Comparison of ENCODE assay signal across 1 cellular context in the genomic region with DNA sequence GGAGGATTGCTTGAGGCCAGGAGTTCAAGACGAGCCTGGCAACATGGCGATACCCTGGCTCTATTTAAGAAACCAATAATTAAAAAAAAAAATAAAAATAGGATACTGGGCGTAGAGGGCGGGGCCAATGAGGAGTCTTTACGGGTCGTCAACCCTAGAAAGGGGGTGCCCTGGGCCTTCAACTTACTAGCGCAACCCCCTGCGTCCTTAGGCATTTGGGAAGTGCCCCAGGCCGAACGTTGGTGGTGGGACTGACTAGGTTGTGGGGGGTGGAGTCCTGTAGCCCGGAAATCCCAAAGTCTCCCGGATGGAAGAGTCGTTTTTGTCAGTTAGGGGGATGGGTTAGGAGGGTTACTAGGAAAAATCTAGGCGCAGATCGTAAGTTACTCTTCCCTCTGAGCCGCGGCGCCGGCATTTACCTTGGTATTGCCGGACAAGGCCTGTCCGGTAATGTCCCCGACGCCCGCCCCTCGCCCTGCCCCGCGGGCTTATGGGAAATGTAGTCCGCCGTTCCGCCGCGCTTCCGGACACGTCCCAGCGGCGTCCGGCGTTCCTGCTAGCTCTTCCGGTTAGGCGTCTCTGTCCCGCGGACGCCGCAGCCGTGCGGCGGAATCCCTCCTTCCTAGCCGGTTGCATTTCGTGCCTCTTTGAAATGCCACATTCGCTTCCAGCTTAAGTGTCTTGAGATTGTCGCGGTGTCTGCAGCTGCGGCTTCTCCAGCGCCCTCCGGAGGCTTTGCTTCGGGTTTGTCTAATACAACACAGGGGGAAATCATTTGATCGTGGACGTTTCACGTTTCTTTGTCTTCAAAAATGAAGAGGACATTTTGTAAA.
TF ChIP-seq lines count a peak whose summit lies in the region.

No MANE protein-coding gene starts in this region.

TF ChIP-seq in HepG2, 621 proteins besides CTCF, POLR2A, EP300 and RAD21 (continued from another document and continues in another):
- TF ChIP-seq, protein P1, sequence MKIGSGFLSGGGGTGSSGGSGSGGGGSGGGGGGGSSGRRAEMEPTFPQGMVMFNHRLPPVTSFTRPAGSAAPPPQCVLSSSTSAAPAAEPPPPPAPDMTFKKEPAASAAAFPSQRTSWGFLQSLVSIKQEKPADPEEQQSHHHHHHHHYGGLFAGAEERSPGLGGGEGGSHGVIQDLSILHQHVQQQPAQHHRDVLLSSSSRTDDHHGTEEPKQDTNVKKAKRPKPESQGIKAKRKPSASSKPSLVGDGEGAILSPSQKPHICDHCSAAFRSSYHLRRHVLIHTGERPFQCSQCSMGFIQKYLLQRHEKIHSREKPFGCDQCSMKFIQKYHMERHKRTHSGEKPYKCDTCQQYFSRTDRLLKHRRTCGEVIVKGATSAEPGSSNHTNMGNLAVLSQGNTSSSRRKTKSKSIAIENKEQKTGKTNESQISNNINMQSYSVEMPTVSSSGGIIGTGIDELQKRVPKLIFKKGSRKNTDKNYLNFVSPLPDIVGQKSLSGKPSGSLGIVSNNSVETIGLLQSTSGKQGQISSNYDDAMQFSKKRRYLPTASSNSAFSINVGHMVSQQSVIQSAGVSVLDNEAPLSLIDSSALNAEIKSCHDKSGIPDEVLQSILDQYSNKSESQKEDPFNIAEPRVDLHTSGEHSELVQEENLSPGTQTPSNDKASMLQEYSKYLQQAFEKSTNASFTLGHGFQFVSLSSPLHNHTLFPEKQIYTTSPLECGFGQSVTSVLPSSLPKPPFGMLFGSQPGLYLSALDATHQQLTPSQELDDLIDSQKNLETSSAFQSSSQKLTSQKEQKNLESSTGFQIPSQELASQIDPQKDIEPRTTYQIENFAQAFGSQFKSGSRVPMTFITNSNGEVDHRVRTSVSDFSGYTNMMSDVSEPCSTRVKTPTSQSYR (CRISPR knock-in tag; IDR thresholded peaks at IDR 0.05; ENCODE audit: borderline replicate concordance): no peak
- TF ChIP-seq, protein P2, sequence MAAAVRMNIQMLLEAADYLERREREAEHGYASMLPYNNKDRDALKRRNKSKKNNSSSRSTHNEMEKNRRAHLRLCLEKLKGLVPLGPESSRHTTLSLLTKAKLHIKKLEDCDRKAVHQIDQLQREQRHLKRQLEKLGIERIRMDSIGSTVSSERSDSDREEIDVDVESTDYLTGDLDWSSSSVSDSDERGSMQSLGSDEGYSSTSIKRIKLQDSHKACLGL (CRISPR knock-in tag; IDR thresholded peaks at IDR 0.05): peak; percentile 58; the same call in 1 of the 2 replicates
- TF ChIP-seq, protein P3, sequence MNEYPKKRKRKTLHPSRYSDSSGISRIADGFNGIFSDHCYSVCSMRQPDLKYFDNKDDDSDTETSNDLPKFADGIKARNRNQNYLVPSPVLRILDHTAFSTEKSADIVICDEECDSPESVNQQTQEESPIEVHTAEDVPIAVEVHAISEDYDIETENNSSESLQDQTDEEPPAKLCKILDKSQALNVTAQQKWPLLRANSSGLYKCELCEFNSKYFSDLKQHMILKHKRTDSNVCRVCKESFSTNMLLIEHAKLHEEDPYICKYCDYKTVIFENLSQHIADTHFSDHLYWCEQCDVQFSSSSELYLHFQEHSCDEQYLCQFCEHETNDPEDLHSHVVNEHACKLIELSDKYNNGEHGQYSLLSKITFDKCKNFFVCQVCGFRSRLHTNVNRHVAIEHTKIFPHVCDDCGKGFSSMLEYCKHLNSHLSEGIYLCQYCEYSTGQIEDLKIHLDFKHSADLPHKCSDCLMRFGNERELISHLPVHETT (CRISPR knock-in tag; conservative IDR thresholded peaks at IDR 0.05): peak; percentile 84
- TF ChIP-seq ZNF550 (CRISPR knock-in tag; IDR thresholded peaks at IDR 0.05; ENCODE audit: borderline replicate concordance) (no peak), KDM5A (IDR thresholded peaks at IDR 0.05; ENCODE audit: borderline replicate concordance, low read length) (peak; percentile 52; the same call in 1 of the 2 replicates), ZNF253 (CRISPR knock-in tag; IDR thresholded peaks at IDR 0.05; ENCODE audit: borderline replicate concordance) (no peak), GZF1 (CRISPR knock-in tag; IDR thresholded peaks at IDR 0.05) (no peak), FOXA1 (IDR thresholded peaks at IDR 0.05) (no peak), FOXA1 (CRISPR knock-in tag; IDR thresholded peaks at IDR 0.05) (no peak; the same call in 1 of the 2 replicates), ZBTB7A (CRISPR knock-in tag; IDR thresholded peaks at IDR 0.05) (no peak), ASH2L (IDR thresholded peaks at IDR 0.05; ENCODE audit: insufficient read length, low read depth, low read length) (peak; percentile 75), HES4 (CRISPR knock-in tag; IDR thresholded peaks at IDR 0.05; ENCODE audit: borderline replicate concordance) (no peak), ZMYM4 (CRISPR knock-in tag; IDR thresholded peaks at IDR 0.05) (peak; percentile 40), POLR2AphosphoS5 (IDR thresholded peaks at IDR 0.05; ENCODE audit: low read depth, low read length) (peak; percentile 91), NR2C2 (CRISPR knock-in tag; IDR thresholded peaks at IDR 0.05; ENCODE audit: borderline replicate concordance) (peak; percentile 91), LCORL (IDR thresholded peaks at IDR 0.05) (no peak), LCORL (CRISPR knock-in tag; IDR thresholded peaks at IDR 0.05) (peak; percentile 77), HNRNPLL (IDR thresholded peaks at IDR 0.05; ENCODE audit: low read depth, low read length, poor library complexity, severe bottlenecking) (peak; percentile 91), ZNF136 (CRISPR knock-in tag; IDR thresholded peaks at IDR 0.05; ENCODE audit: low read depth) (no peak), ZKSCAN5 (CRISPR knock-in tag; IDR thresholded peaks at IDR 0.05) (no peak), REL (CRISPR knock-in tag; conservative IDR thresholded peaks at IDR 0.05) (0 out of 2 replicates have a peak, but pooled peaks have one; percentile 29), ZNF12 (CRISPR knock-in tag; IDR thresholded peaks at IDR 0.05) (no peak), SIX1 (CRISPR knock-in tag; IDR thresholded peaks at IDR 0.05; ENCODE audit: borderline replicate concordance) (no peak), NR1H2 (CRISPR knock-in tag; IDR thresholded peaks at IDR 0.05; ENCODE audit: borderline replicate concordance, low read depth) (no peak), FOXM1 (CRISPR knock-in tag; IDR thresholded peaks at IDR 0.05) (no peak), GLI4 (CRISPR knock-in tag; IDR thresholded peaks at IDR 0.05; ENCODE audit: borderline replicate concordance) (no peak), POLR2AphosphoS2 (IDR thresholded peaks at IDR 0.05; ENCODE audit: low read depth, low read length) (0 out of 2 replicates have a peak, but pooled peaks have one; percentile 42), ZNF251 (CRISPR knock-in tag; IDR thresholded peaks at IDR 0.05) (no peak), ZNF10 (CRISPR knock-in tag; IDR thresholded peaks at IDR 0.05; ENCODE audit: borderline replicate concordance, low read depth) (no peak), ZNF816 (CRISPR knock-in tag; IDR thresholded peaks at IDR 0.05; ENCODE audit: borderline replicate concordance) (no peak; the same call in 1 of the 2 replicates), RAD51 (IDR thresholded peaks at IDR 0.05; ENCODE audit: borderline replicate concordance) (no peak), ZNF160 (CRISPR knock-in tag; IDR thresholded peaks at IDR 0.05) (no peak), ZMYM2 (CRISPR knock-in tag; IDR thresholded peaks at IDR 0.05) (no peak), TBX2 (CRISPR knock-in tag; IDR thresholded peaks at IDR 0.05; ENCODE audit: borderline replicate concordance) (peak; percentile 50; the same call in 1 of the 2 replicates), MED1 (CRISPR knock-in tag; IDR thresholded peaks at IDR 0.05) (peak; percentile 73), ZBTB42 (CRISPR knock-in tag; IDR thresholded peaks at IDR 0.05) (no peak), HNF4G (IDR thresholded peaks at IDR 0.05; ENCODE audit: borderline replicate concordance, low read depth, low read length) (peak; percentile 5; the same call in 1 of the 2 replicates), HNF4G (CRISPR knock-in tag; IDR thresholded peaks at IDR 0.05; ENCODE audit: borderline replicate concordance, low read depth) (no peak), SOX13 (IDR thresholded peaks at IDR 0.05) (peak; percentile 52; the same call in 1 of the 2 replicates), SOX13 (CRISPR knock-in tag; conservative IDR thresholded peaks at IDR 0.05 in 1 of 2, IDR thresholded peaks at IDR 0.05 in 1 of 2) (peak in 1 of 2 experiments; percentile 42; a peak in 1 of 4 replicates)
- TF ChIP-seq, protein P4, sequence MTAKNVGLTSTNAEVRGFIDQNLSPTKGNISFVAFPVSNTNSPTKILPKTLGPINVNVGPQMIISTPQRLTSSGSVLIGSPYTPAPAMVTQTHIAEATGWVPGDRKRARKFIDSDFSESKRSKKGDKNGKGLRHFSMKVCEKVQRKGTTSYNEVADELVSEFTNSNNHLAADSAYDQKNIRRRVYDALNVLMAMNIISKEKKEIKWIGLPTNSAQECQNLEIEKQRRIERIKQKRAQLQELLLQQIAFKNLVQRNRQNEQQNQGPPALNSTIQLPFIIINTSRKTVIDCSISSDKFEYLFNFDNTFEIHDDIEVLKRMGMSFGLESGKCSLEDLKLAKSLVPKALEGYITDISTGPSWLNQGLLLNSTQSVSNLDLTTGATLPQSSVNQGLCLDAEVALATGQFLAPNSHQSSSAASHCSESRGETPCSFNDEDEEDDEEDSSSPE (CRISPR knock-in tag; IDR thresholded peaks at IDR 0.05): peak; percentile 50; the same call in 1 of the 2 replicates
- TF ChIP-seq, protein P5, sequence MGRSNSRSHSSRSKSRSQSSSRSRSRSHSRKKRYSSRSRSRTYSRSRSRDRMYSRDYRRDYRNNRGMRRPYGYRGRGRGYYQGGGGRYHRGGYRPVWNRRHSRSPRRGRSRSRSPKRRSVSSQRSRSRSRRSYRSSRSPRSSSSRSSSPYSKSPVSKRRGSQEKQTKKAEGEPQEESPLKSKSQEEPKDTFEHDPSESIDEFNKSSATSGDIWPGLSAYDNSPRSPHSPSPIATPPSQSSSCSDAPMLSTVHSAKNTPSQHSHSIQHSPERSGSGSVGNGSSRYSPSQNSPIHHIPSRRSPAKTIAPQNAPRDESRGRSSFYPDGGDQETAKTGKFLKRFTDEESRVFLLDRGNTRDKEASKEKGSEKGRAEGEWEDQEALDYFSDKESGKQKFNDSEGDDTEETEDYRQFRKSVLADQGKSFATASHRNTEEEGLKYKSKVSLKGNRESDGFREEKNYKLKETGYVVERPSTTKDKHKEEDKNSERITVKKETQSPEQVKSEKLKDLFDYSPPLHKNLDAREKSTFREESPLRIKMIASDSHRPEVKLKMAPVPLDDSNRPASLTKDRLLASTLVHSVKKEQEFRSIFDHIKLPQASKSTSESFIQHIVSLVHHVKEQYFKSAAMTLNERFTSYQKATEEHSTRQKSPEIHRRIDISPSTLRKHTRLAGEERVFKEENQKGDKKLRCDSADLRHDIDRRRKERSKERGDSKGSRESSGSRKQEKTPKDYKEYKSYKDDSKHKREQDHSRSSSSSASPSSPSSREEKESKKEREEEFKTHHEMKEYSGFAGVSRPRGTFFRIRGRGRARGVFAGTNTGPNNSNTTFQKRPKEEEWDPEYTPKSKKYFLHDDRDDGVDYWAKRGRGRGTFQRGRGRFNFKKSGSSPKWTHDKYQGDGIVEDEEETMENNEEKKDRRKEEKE (IDR thresholded peaks at IDR 0.05): no peak
- TF ChIP-seq, protein P6, sequence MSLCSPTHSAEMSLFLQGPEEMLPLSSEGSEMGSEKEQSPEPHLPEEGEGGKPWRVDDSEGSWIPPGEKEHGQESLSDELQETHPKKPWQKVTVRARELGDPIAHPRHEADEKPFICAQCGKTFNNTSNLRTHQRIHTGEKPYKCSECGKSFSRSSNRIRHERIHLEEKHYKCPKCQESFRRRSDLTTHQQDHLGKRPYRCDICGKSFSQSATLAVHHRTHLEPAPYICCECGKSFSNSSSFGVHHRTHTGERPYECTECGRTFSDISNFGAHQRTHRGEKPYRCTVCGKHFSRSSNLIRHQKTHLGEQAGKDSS (CRISPR knock-in tag; IDR thresholded peaks at IDR 0.05; ENCODE audit: borderline replicate concordance, low read depth): no peak; the same call in 1 of the 2 replicates
- TF ChIP-seq, protein P7, sequence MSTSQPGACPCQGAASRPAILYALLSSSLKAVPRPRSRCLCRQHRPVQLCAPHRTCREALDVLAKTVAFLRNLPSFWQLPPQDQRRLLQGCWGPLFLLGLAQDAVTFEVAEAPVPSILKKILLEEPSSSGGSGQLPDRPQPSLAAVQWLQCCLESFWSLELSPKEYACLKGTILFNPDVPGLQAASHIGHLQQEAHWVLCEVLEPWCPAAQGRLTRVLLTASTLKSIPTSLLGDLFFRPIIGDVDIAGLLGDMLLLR (CRISPR knock-in tag; IDR thresholded peaks at IDR 0.05): no peak
- TF ChIP-seq, protein P8, sequence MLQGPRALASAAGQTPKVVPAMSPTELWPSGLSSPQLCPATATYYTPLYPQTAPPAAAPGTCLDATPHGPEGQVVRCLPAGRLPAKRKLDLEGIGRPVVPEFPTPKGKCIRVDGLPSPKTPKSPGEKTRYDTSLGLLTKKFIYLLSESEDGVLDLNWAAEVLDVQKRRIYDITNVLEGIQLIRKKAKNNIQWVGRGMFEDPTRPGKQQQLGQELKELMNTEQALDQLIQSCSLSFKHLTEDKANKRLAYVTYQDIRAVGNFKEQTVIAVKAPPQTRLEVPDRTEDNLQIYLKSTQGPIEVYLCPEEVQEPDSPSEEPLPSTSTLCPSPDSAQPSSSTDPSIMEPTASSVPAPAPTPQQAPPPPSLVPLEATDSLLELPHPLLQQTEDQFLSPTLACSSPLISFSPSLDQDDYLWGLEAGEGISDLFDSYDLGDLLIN (CRISPR knock-in tag; IDR thresholded peaks at IDR 0.05; ENCODE audit: borderline replicate concordance): no peak
- TF ChIP-seq, protein P9, sequence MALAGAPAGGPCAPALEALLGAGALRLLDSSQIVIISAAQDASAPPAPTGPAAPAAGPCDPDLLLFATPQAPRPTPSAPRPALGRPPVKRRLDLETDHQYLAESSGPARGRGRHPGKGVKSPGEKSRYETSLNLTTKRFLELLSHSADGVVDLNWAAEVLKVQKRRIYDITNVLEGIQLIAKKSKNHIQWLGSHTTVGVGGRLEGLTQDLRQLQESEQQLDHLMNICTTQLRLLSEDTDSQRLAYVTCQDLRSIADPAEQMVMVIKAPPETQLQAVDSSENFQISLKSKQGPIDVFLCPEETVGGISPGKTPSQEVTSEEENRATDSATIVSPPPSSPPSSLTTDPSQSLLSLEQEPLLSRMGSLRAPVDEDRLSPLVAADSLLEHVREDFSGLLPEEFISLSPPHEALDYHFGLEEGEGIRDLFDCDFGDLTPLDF (CRISPR knock-in tag; IDR thresholded peaks at IDR 0.05): no peak
- TF ChIP-seq, protein P10, sequence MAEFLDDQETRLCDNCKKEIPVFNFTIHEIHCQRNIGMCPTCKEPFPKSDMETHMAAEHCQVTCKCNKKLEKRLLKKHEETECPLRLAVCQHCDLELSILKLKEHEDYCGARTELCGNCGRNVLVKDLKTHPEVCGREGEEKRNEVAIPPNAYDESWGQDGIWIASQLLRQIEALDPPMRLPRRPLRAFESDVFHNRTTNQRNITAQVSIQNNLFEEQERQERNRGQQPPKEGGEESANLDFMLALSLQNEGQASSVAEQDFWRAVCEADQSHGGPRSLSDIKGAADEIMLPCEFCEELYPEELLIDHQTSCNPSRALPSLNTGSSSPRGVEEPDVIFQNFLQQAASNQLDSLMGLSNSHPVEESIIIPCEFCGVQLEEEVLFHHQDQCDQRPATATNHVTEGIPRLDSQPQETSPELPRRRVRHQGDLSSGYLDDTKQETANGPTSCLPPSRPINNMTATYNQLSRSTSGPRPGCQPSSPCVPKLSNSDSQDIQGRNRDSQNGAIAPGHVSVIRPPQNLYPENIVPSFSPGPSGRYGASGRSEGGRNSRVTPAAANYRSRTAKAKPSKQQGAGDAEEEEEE (CRISPR knock-in tag; IDR thresholded peaks at IDR 0.05; ENCODE audit: borderline replicate concordance): no peak
- TF ChIP-seq, protein P11, sequence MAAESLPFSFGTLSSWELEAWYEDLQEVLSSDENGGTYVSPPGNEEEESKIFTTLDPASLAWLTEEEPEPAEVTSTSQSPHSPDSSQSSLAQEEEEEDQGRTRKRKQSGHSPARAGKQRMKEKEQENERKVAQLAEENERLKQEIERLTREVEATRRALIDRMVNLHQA (CRISPR knock-in tag; IDR thresholded peaks at IDR 0.05): no peak
